ENCODE assay signal across 17 cellular contexts in the genomic region with DNA sequence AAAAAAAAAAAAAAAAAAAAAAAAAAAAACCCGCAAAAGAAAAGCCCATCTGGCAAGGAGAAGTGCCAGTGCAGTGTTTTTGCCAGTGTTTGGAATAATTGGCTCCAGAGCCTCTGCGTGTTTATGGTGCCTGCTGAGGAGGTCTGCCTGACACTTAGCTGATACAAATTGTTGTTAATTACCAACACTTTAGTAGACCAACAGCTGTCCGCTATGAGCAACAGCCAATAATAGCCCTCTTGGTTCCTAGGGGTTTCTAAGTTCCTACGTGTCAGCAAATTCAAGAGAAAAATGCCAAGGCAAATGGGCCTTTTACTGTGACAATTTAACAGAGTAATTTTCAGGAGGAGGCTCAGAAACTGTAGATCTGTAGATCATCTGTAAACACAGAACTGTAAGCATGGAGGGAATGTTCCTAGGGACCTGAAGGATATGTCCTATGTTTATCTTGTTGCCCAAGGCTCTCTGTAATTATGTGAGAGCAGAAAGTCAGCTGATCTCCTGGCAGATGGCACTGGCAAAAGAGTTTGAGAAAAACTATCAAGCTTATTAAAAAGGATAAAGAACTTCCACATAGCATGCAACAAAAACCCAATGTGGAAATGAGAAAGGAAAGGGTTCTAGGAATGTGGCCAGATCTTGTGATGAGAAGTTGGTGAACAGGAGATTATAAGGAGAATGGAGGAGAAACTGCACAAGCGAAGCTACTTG.
DNase-seq lines count a peak whose midpoint lies in the region; ATAC-seq lines count a peak whose summit lies in the region.
"Had no signal": no experiment of that assay in that cellular context is flagged by ENCODE, and none has a peak within 500 bp of the region (broad histone marks: within the 10 kb centered on the region; RNA-seq: fewer than 3 reads in every experiment).

No MANE protein-coding gene starts in this region.

- H3K4me3 ChIP-seq in stomach smooth muscle (ENCODE audit: low read length in 2 of 2), result no peak overlapping the region
- H3K4me3 ChIP-seq in CD4-positive, alpha-beta memory T cell (ENCODE audit: low read length in 2 of 2), result no peak overlapping the region
- H3K4me3 ChIP-seq: adrenal gland, ovary, Peyer's patch, tibial nerve had no signal

- no peaks in the 10 kb centered on the region for H3K4me1 Mint-ChIP-seq in CD4-positive, alpha-beta memory T cell

- CTCF ChIA-PET in CD4-positive, alpha-beta memory T cell (lab: Charles Lee; ENCODE audit: partially characterized antibody), result no interaction called here

- H3K4me1 ChIP-seq in stomach smooth muscle (ENCODE audit: control insufficient read depth, insufficient read depth, low read length), result peaks cover 11% of the 10 kb centered on the region
- no peaks in the 10 kb centered on the region for H3K4me1 ChIP-seq in CD4-positive, alpha-beta memory T cell (ENCODE audit: insufficient read depth, low read length)
- H3K4me1 ChIP-seq: adrenal gland, Peyer's patch, tibial nerve had no signal

- no peak for ATAC-seq in left colon
- no peak for ATAC-seq in HG03280 (IDR thresholded peaks at IDR 0.05; ENCODE audit: unreplicated experiment)

- DNase-seq in NCI-H2081 (lab: John Stamatoyannopoulos, UW) (peak; percentile 35 to 76), NCI-H2081 treated with DMSO at 0.1 percent for 48 hours (lab: John Stamatoyannopoulos, UW) (no peak), NCI-H82 (lab: John Stamatoyannopoulos, UW) (peak; percentile 83), foreskin melanocyte (peak; percentile 98), left colon (no peak)
- no peak for DNase-seq in CD4-positive, alpha-beta memory T cell
- DNase-seq: activated CD4-positive, alpha-beta T cell treated with anti-CD3 and anti-CD28 coated beads for 4 hours; activated T-cell treated with anti-CD3 and anti-CD28 coated beads, Interleukin-2, amount 50 U/mL, for 48 hours; erythroblast; KBM-7; Peyer's patch; stimulated activated CD4-positive, alpha-beta T cell treated with anti-CD3 and anti-CD28 coated beads, Interleukin-15, amount 100 ng/mL, for 24 hours had no signal

- H3K27ac Mint-ChIP-seq in CD4-positive, alpha-beta memory T cell, result no peak overlapping the region

- H3K9me3 ChIP-seq in stomach smooth muscle (ENCODE audit: control insufficient read depth in 2 of 2, low read length in 2 of 2), result no peaks in the 10 kb centered on the region
- no peaks in the 10 kb centered on the region for H3K9me3 ChIP-seq in CD4-positive, alpha-beta memory T cell (ENCODE audit: control insufficient read depth in 1 of 2, low read length in 2 of 2)
- H3K9me3 ChIP-seq: adrenal gland, ovary, Peyer's patch, tibial nerve had no signal

- no peaks in the 10 kb centered on the region for H3K36me3 ChIP-seq in stomach smooth muscle (ENCODE audit: control insufficient read depth in 2 of 2, insufficient read depth in 2 of 2, low read length in 2 of 2)
- no peaks in the 10 kb centered on the region for H3K36me3 ChIP-seq in CD4-positive, alpha-beta memory T cell (ENCODE audit: insufficient read depth, low read length)
- H3K36me3 ChIP-seq: adrenal gland, ovary, Peyer's patch, tibial nerve had no signal

- no peak overlapping the region for H3K4me3 Mint-ChIP-seq in CD4-positive, alpha-beta memory T cell

- no peaks in the 10 kb centered on the region for H3K36me3 Mint-ChIP-seq in CD4-positive, alpha-beta memory T cell

- H3K9ac ChIP-seq in stomach smooth muscle (ENCODE audit: low read length in 2 of 2), result no peak overlapping the region

- POLR2A ChIA-PET in CD4-positive, alpha-beta memory T cell (lab: Charles Lee; ENCODE audit: partially characterized antibody), result no interaction called here

- H3K9me3 Mint-ChIP-seq in CD4-positive, alpha-beta memory T cell, result peaks cover 0 to 3% (median 0%) of the 10 kb centered on the region in 8 donors

- intact Hi-C loops in left colon (cut with DNase I, micrococcal nuclease), result no loop called here
- intact Hi-C loops in CD4-positive, alpha-beta memory T cell (cut with micrococcal nuclease), result no loop called here

- H3K27ac ChIP-seq in stomach smooth muscle (ENCODE audit: low read length), result peak overlapping the region; percentile 18
- no peak overlapping the region for H3K27ac ChIP-seq in CD4-positive, alpha-beta memory T cell (ENCODE audit: low read depth, low read length)
- H3K27ac ChIP-seq: adrenal gland, ovary, tibial nerve had no signal

- no peaks in the 10 kb centered on the region for H3K27me3 ChIP-seq in stomach smooth muscle (ENCODE audit: control insufficient read depth in 1 of 2, insufficient read depth in 2 of 2, low read length in 2 of 2)
- no peaks in the 10 kb centered on the region for H3K27me3 ChIP-seq in CD4-positive, alpha-beta memory T cell (ENCODE audit: insufficient read depth, low read length)
- H3K27me3 ChIP-seq: adrenal gland, ovary, Peyer's patch, tibial nerve had no signal

- H3K27me3 Mint-ChIP-seq in CD4-positive, alpha-beta memory T cell, result peaks cover 0 to 2% of the 10 kb centered on the region in 2 donors

Comparison
In these comparisons a context has a peak if more than half of its experiments do, and no peak if none do; other contexts are left out.
1. DNase-seq: peak in NCI-H2081 (2 of 2), NCI-H82 (single experiment) and foreskin melanocyte (single experiment); none in NCI-H2081 treated with DMSO at 0.1 percent for 48 hours (single experiment), left colon (0 of 2) and CD4-positive, alpha-beta memory T cell (0 of 5).